Comparison of ENCODE assay signal across 8 cellular contexts in genomic region chr1:44318097-44319088, GRCh38. TPM values are rescaled to one million over a fixed set of nuclear protein-coding genes. Genes with fewer than 3 reads are reported as not detected.
DNase-seq lines count a peak whose midpoint lies in the region; ATAC-seq, FAIRE-seq and TF ChIP-seq lines count a peak whose summit lies in the region.

No MANE protein-coding gene starts in this region.

- CTCF ChIA-PET in Panc1 (lab: Charles Lee): no interaction called here

- ATAC-seq in Panc1 (no peak), HG02852 (IDR thresholded peaks at IDR 0.05; ENCODE audit: unreplicated experiment) (no peak), GM19328 (IDR thresholded peaks at IDR 0.05; ENCODE audit: unreplicated experiment) (no peak)

- H3K27me3 ChIP-seq in Panc1 (ENCODE audit: control insufficient read depth, insufficient read depth, low read length) (no peaks in the 10 kb centered on the region), right atrium auricular region (no peaks in the 10 kb centered on the region)

- no peak overlapping the region for H3K27ac Mint-ChIP-seq in activated T-helper 1 cell treated with anti-CD3 and anti-CD28 coated beads, Interleukin-12 subunit alpha, Interleukin-12 subunit beta, Interleukin-2, Interleukin-4 antibody, amounts not matched to agents 30 ng/mL and 10 ng/mL and 1 ng/mL, durations not matched to agents 14 hours and 24 hours and 36 hours

- H3K4me3 ChIP-seq in Panc1 (ENCODE audit: low read depth in 2 of 2, low read length in 2 of 2) (no peak overlapping the region), right atrium auricular region (no peak overlapping the region)

- POLR2A ChIA-PET in Panc1 (lab: Charles Lee): no interaction called here

- no peak overlapping the region for H3K4me3 Mint-ChIP-seq in activated T-helper 1 cell treated with anti-CD3 and anti-CD28 coated beads, Interleukin-12 subunit alpha, Interleukin-12 subunit beta, Interleukin-2, Interleukin-4 antibody, amounts not matched to agents 30 ng/mL and 10 ng/mL and 1 ng/mL, durations not matched to agents 14 hours and 24 hours and 36 hours

- H3K36me3 ChIP-seq in Panc1 (ENCODE audit: control insufficient read depth, insufficient read depth, low read length) (peaks cover 10% of the 10 kb centered on the region; the same call in 1 of the 2 replicates), right atrium auricular region (peaks cover 28% of the 10 kb centered on the region)

- no peaks in the 10 kb centered on the region for H3K4me1 ChIP-seq in Panc1 (ENCODE audit: control insufficient read depth, insufficient read depth, low read length)
- H3K4me1 ChIP-seq in right atrium auricular region: no peaks in the 10 kb centered on the region

- H3K9me3 Mint-ChIP-seq in activated T-helper 1 cell treated with anti-CD3 and anti-CD28 coated beads, Interleukin-12 subunit alpha, Interleukin-12 subunit beta, Interleukin-2, Interleukin-4 antibody, amounts not matched to agents 30 ng/mL and 10 ng/mL and 1 ng/mL, durations not matched to agents 14 hours and 24 hours and 36 hours: no peaks in the 10 kb centered on the region

- H3K27me3 Mint-ChIP-seq in activated T-helper 1 cell treated with anti-CD3 and anti-CD28 coated beads, Interleukin-12 subunit alpha, Interleukin-12 subunit beta, Interleukin-2, Interleukin-4 antibody, amounts not matched to agents 30 ng/mL and 10 ng/mL and 1 ng/mL, durations not matched to agents 14 hours and 24 hours and 36 hours (ENCODE audit: insufficient read depth): no peaks in the 10 kb centered on the region

- H3K27ac ChIP-seq in Panc1 (ENCODE audit: low read length) (no peak overlapping the region), right atrium auricular region (no peak overlapping the region)

- H3K4me1 Mint-ChIP-seq in activated T-helper 1 cell treated with anti-CD3 and anti-CD28 coated beads, Interleukin-12 subunit alpha, Interleukin-12 subunit beta, Interleukin-2, Interleukin-4 antibody, amounts not matched to agents 30 ng/mL and 10 ng/mL and 1 ng/mL, durations not matched to agents 14 hours and 24 hours and 36 hours (ENCODE audit: low read depth): peaks cover 33% of the 10 kb centered on the region

- H3K9me3 ChIP-seq in Panc1 (ENCODE audit: control insufficient read depth, insufficient read depth, low read depth, low read length) (no peaks in the 10 kb centered on the region), right atrium auricular region (no peaks in the 10 kb centered on the region)

- H3K36me3 Mint-ChIP-seq in activated T-helper 1 cell treated with anti-CD3 and anti-CD28 coated beads, Interleukin-12 subunit alpha, Interleukin-12 subunit beta, Interleukin-2, Interleukin-4 antibody, amounts not matched to agents 30 ng/mL and 10 ng/mL and 1 ng/mL, durations not matched to agents 14 hours and 24 hours and 36 hours (ENCODE audit: low read depth): peaks cover 18% of the 10 kb centered on the region

- no peak for DNase-seq in D721Med (ENCODE audit: insufficient read length, low spot score)
- DNase-seq in HuH-7 (ENCODE audit: low spot score): peak; percentile 77
- DNase-seq in Panc1 (ENCODE audit: low read depth, low spot score): no peak
- DNase-seq in activated T-helper 1 cell treated with anti-CD3 and anti-CD28 coated beads, Interleukin-12 subunit alpha, Interleukin-12 subunit beta, Interleukin-2, Interleukin-4 antibody, amounts not matched to agents 30 ng/mL and 10 ng/mL and 1 ng/mL, durations not matched to agents 14 hours and 24 hours and 36 hours (ENCODE audit: low spot score): peak; percentile 34
- DNase-seq in right atrium auricular region (ENCODE audit: low spot score): no peak
- DNase-seq in stimulated activated CD4-positive, alpha-beta T cell treated with anti-CD3 and anti-CD28 coated beads, Interleukin-1b, Interleukin-23, amount 100 ng/mL, for 1 hour (ENCODE audit: low read depth in 2 of 2): peak; percentile 8 to 12

- TF ChIP-seq CTCF in D721Med (IDR thresholded peaks at IDR 0.05; ENCODE audit: insufficient read depth, missing control alignments) (peak; percentile 80), Panc1 (IDR thresholded peaks at IDR 0.05) (peak; percentile 92), right atrium auricular region (IDR thresholded peaks at IDR 0.05) (peak; percentile 57 to 90)

- no TSS peak for BruUV-seq in Panc1 (replicated peaks; lab: Mats Ljungman, UMichigan)

- no peak for FAIRE-seq in D721Med (lab: Jason Lieb, UNC)

- intact Hi-C loops in Panc1 (cut with micrococcal nuclease; ENCODE audit: unreplicated experiment): no loop called here
- intact Hi-C loops in activated T-helper 1 cell treated with anti-CD3 and anti-CD28 coated beads, Interleukin-12 subunit alpha, Interleukin-12 subunit beta, Interleukin-2, Interleukin-4 antibody, amounts not matched to agents 30 ng/mL and 10 ng/mL and 1 ng/mL, durations not matched to agents 14 hours and 24 hours and 36 hours (cut with micrococcal nuclease): loop anchor here (1.0 to 5.0 kb wide), 3 partner anchors 36 to 101 kb away; no protein-coding TSS in a partner anchor

- in situ Hi-C loops in Panc1 (cut with HindIII; ENCODE audit: low pct_unique_long_range_greater_than_20kb, low sequenced_read_pairs): no loop called here

RNA-seq across cellular contexts. Expression of gene ERI3, which starts 36.7 kb away (rescaled TPM):
- 83.3 TPM for total RNA-seq in Panc1 (2021; ENCODE audit: unreplicated experiment)
- polyA plus RNA-seq in Panc1 (2012; ENCODE audit: insufficient read length): 89.7 TPM
- total RNA-seq in activated T-helper 1 cell treated with anti-CD3 and anti-CD28 coated beads, Interleukin-12 subunit alpha, Interleukin-12 subunit beta, Interleukin-2, Interleukin-4 antibody, amounts not matched to agents 30 ng/mL and 10 ng/mL and 1 ng/mL, durations not matched to agents 14 hours and 24 hours and 36 hours: 51.4 and 55.4 TPM in 2 replicates
- total RNA-seq in right atrium auricular region: 10 to 100 TPM; 38.0 to 40.4 TPM

Comparison
In these comparisons a context has a peak if more than half of its experiments do, and no peak if none do; other contexts are left out.
1. DNase-seq: peak in HuH-7 (single experiment), activated T-helper 1 cell treated with anti-CD3 and anti-CD28 coated beads, Interleukin-12 subunit alpha, Interleukin-12 subunit beta, Interleukin-2, Interleukin-4 antibody, amounts not matched to agents 30 ng/mL and 10 ng/mL and 1 ng/mL, durations not matched to agents 14 hours and 24 hours and 36 hours (single experiment) and stimulated activated CD4-positive, alpha-beta T cell treated with anti-CD3 and anti-CD28 coated beads, Interleukin-1b, Interleukin-23, amount 100 ng/mL, for 1 hour (2 of 2); none in D721Med (single experiment), Panc1 (single experiment) and right atrium auricular region (single experiment).
2. Peak in every context shown above with its lines, with median percentiles within 50 percentile points of each other: CTCF ChIP-seq.